ENCODE assay signal across 23 cellular contexts in genomic region chr11:97136067-97136466, GRCh38.
DNase-seq lines count a peak whose midpoint lies in the region; ATAC-seq, FAIRE-seq and TF ChIP-seq lines count a peak whose summit lies in the region.
"Had no signal": no experiment of that assay in that cellular context is flagged by ENCODE, and none has a peak within 500 bp of the region (broad histone marks: within the 10 kb centered on the region; RNA-seq: fewer than 3 reads in every experiment).

No MANE protein-coding gene starts in this region.

- H3K36me3 ChIP-seq in GM12878 (ENCODE audit: control insufficient read depth in 2 of 2, insufficient read depth in 2 of 2, low read length in 1 of 2) (no peaks in the 10 kb centered on the region), brain microvascular endothelial cell (replicated peaks) (no peaks in the 10 kb centered on the region)
- H3K36me3 ChIP-seq: BE2C, BLaER1 had no signal

- H3K27ac ChIP-seq in GM12878 (ENCODE audit: control insufficient read depth, insufficient read depth) (no peak overlapping the region), brain microvascular endothelial cell (no peak overlapping the region)
- H3K27ac ChIP-seq: BLaER1 had no signal

- SMC1A ChIA-PET in GM12878 (lab: Charles Lee; ENCODE audit: uncharacterized antibody, unreplicated experiment): interaction anchor here (1.1 kb wide), 2 partner anchors 8 to 27 kb away, joined by 3 read pairs; no protein-coding TSS in a partner anchor

- H3K9me3 ChIP-seq in GM12878 (replicated peaks; ENCODE audit: control insufficient read depth, insufficient read depth, low read length): no peaks in the 10 kb centered on the region
- H3K9me3 ChIP-seq: BE2C, BLaER1 had no signal

- no peak overlapping the region for H3K4me2 ChIP-seq in GM12878 (ENCODE audit: control insufficient read depth, insufficient read depth)
- H3K4me2 ChIP-seq: BLaER1 had no signal

- H3K27me3 ChIP-seq in GM12878 (replicated peaks in 1 of 2; ENCODE audit: control insufficient read depth in 2 of 2, insufficient read depth in 2 of 2, low read length in 1 of 2) (no peaks in the 10 kb centered on the region), brain microvascular endothelial cell (replicated peaks) (no peaks in the 10 kb centered on the region)
- H3K27me3 ChIP-seq: BE2C, BLaER1 had no signal

- no peak for TF ChIP-seq EP300 in GM12878 (IDR thresholded peaks at IDR 0.05; ENCODE audit: borderline replicate concordance in 1 of 2, control insufficient read depth in 1 of 2, low read depth in 2 of 2, low read length in 2 of 2)

- no peaks in the 10 kb centered on the region for H4K20me1 ChIP-seq in GM12878 (ENCODE audit: control insufficient read depth, insufficient read depth)
- H4K20me1 ChIP-seq: BLaER1 had no signal

- no TSS peak for BruUV-seq in GM12878 (replicated peaks; lab: Mats Ljungman, UMichigan)

- DNase-seq in GM12878 (ENCODE audit: low read depth, low spot score) (no peak), GM13976 (ENCODE audit: low spot score) (no peak), brain microvascular endothelial cell (no peak)
- DNase-seq: 8988T; ACHN; BE2C; C1 segment of cervical spinal cord; CD4-positive, alpha-beta memory T cell; CD4-positive, CD25-positive, alpha-beta regulatory T cell; CD8-positive, alpha-beta memory T cell; COR-L47; DMS 273 treated with DMSO at 0.1 percent for 48 hours; DMS153; DMS53; DMS79; DND-41; EL; GDM1 had no signal

- POLR2A ChIA-PET in GM12878 (lab: Charles Lee): no interaction called here

- intact Hi-C loops in GM12878 (cut with micrococcal nuclease; ENCODE audit: unreplicated experiment): no loop called here

- RAD21 ChIA-PET in GM12878 (lab: Charles Lee; ENCODE audit: unreplicated experiment): no interaction called here

- H3K4me3 ChIP-seq in GM12878 (no peak overlapping the region), brain microvascular endothelial cell (ENCODE audit: low read depth, low read length) (no peak overlapping the region)
- H3K4me3 ChIP-seq: BLaER1 had no signal

- in situ Hi-C loops in GM12878 (cut with MboI) (loop anchor here (5.0 kb wide), 1 partner anchor 674 kb away; no protein-coding TSS in a partner anchor), GM13976 (cut with MboI; ENCODE audit: low sequenced_read_pairs, unreplicated experiment) (loop anchor here (25.0 kb wide), 1 partner anchor 674 kb away; no protein-coding TSS in a partner anchor), brain microvascular endothelial cell (cut with HindIII; ENCODE audit: low pct_ligation_motif_present, low sequenced_read_pairs) (no loop called here)

- H3K9ac ChIP-seq in GM12878 (ENCODE audit: control insufficient read depth, insufficient read depth, low read length): no peak overlapping the region
- H3K9ac ChIP-seq: BLaER1 had no signal

- TF ChIP-seq CTCF in GM12878 (IDR thresholded peaks at IDR 0.05 in 2 of 3, conservative IDR thresholded peaks at IDR 0.05 in 1 of 3; ENCODE audit: control insufficient read depth in 2 of 3, extremely low read depth in 1 of 3, insufficient read depth in 1 of 3, low read depth in 3 of 3, low read length in 3 of 3) (no peak), GM13976 (IDR thresholded peaks at IDR 0.05; ENCODE audit: borderline replicate concordance, control extremely low read depth, extremely low read depth, insufficient read depth, missing control alignments) (no peak), brain microvascular endothelial cell (IDR thresholded peaks at IDR 0.05; ENCODE audit: low read depth, low read length, missing control alignments) (no peak)

- WGBS in GM12878 (ENCODE audit: insufficient coverage, insufficient replicate concordance, low lambda C conversion rate, missing lambda C conversion rate): 0% methylated on average over 1 of the region's 1 CpG

- CTCF ChIA-PET in GM12878 (lab: Yijun Ruan, JAX): no interaction called here

- no peak for FAIRE-seq in GM12878 (lab: Jason Lieb, UNC)
- FAIRE-seq: A204.1, GM12891 had no signal

- no peak for TF ChIP-seq POLR2A in GM12878 (IDR thresholded peaks at IDR 0.05; ENCODE audit: low read depth, low read length)

- ATAC-seq in GM18868 (IDR thresholded peaks at IDR 0.05; ENCODE audit: unreplicated experiment) (peak; percentile 65), GM12878 (no peak), GM19395 (IDR thresholded peaks at IDR 0.05; ENCODE audit: unreplicated experiment) (no peak)

- no peaks in the 10 kb centered on the region for H3K79me2 ChIP-seq in GM12878 (ENCODE audit: control insufficient read depth, insufficient read depth, low read length)

- H2AFZ ChIP-seq in GM12878 (ENCODE audit: control insufficient read depth, low read depth, low read length): no peak overlapping the region

- no peaks in the 10 kb centered on the region for H3K4me1 ChIP-seq in GM12878 (ENCODE audit: control insufficient read depth, insufficient read depth, low read length)
- H3K4me1 ChIP-seq: BE2C, BLaER1 had no signal

- TF ChIP-seq RAD21 in GM12878 (IDR thresholded peaks at IDR 0.05; ENCODE audit: insufficient read depth, low read depth, low read length): no peak

TF ChIP-seq in GM12878, 131 proteins besides CTCF, POLR2A, EP300 and RAD21:
- TF ChIP-seq JUNB (IDR thresholded peaks at IDR 0.05): 0 out of 2 replicates have a peak, but pooled peaks have one; percentile 9
- no peak for TF ChIP-seq BMI1 (IDR thresholded peaks at IDR 0.05; ENCODE audit: borderline replicate concordance)
